ENCODE assay signal across 8 cellular contexts in the genomic region with DNA sequence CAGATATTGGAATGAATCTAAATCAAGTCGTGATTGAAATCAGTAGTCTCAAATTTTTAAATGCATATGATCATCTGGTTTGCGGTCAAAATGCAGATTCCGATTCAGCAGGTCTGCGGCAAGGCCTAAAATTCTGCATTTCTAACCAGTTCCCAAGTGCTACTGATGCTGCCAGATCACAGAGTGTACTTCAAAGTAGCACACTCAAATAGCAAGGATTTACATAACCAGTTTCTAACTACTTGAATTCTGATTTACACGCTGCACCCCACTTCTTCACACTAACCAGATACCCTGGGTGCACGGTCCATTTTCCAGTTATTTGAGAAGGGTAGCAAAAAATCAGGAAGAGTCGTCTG. TPM values are rescaled to one million over a fixed set of nuclear protein-coding genes. Genes with fewer than 3 reads are reported as not detected.
DNase-seq lines count a peak whose midpoint lies in the region; ATAC-seq and TF ChIP-seq lines count a peak whose summit lies in the region.

No MANE protein-coding gene starts in this region.

- peak overlapping the region; percentile 81 for H3K27ac ChIP-seq in SJSA1
- no peak overlapping the region for H3K27ac ChIP-seq in esophagus (ENCODE audit: low read depth in 2 of 2, low read length in 1 of 2)
- H3K27ac ChIP-seq in prostate gland: peak overlapping the region; percentile 78 to 79

- DNase-seq in G401 (ENCODE audit: low spot score) (peak; percentile 27), SJSA1 (ENCODE audit: low read depth in 1 of 2, low spot score in 2 of 2) (no peak), prostate gland (ENCODE audit: low spot score) (no peak), NCI-H1436 treated with DMSO at 0.1 percent for 48 hours (lab: John Stamatoyannopoulos, UW) (no peak)
- no peak for DNase-seq in NK-92 treated with Interleukin-12 subunit alpha and Interleukin-12 subunit beta, amount 100 ng/mL, for 24 hours (lab: John Stamatoyannopoulos, UW)
- no peak for DNase-seq in effector CD4-positive, alpha-beta T cell

- no peak for TF ChIP-seq POLR2A in prostate gland (IDR thresholded peaks at IDR 0.05)

- no peak for TF ChIP-seq CTCF in prostate gland (IDR thresholded peaks at IDR 0.05)

- H3K4me1 ChIP-seq in SJSA1 (replicated peaks) (no peaks in the 10 kb centered on the region), esophagus (ENCODE audit: control insufficient read depth in 2 of 2, insufficient read depth in 2 of 2, low read length in 1 of 2) (no peaks in the 10 kb centered on the region), prostate gland (replicated peaks) (no peaks in the 10 kb centered on the region)

- H3K9me3 ChIP-seq in SJSA1 (replicated peaks) (no peaks in the 10 kb centered on the region), esophagus (ENCODE audit: control insufficient read depth in 2 of 2, insufficient read depth in 1 of 2, low read depth in 1 of 2, low read length in 1 of 2) (no peaks in the 10 kb centered on the region), prostate gland (no peaks in the 10 kb centered on the region)

- H3K36me3 ChIP-seq in SJSA1 (0 out of 2 replicates have a peak, but pooled peaks cover 3% of the 10 kb centered on the region), esophagus (ENCODE audit: control insufficient read depth in 2 of 2, insufficient read depth in 2 of 2, low read length in 1 of 2) (no peaks in the 10 kb centered on the region), prostate gland (no peaks in the 10 kb centered on the region)

- intact Hi-C loops in prostate gland (cut with DNase I): no loop called here

- WGBS in esophagus, 2 donors: 3 to 29% methylated on average over 7 of the region's 7 CpGs
- WGBS in prostate gland: 2% methylated on average over 7 of the region's 7 CpGs

- H3K4me3 ChIP-seq in SJSA1 (peak overlapping the region; percentile 77), esophagus (ENCODE audit: low read depth in 1 of 2, low read length in 2 of 2) (peak overlapping the region; percentile 56 to 92), prostate gland (peak overlapping the region; percentile 56 to 57)

- H3K27me3 ChIP-seq in SJSA1 (replicated peaks): no peaks in the 10 kb centered on the region
- peaks cover 0 to 4% of the 10 kb centered on the region in 2 donors for H3K27me3 ChIP-seq in esophagus (ENCODE audit: control insufficient read depth in 1 of 2, insufficient read depth in 2 of 2, low read length in 2 of 2)
- no peaks in the 10 kb centered on the region for H3K27me3 ChIP-seq in prostate gland (replicated peaks; ENCODE audit: insufficient read depth)

- ATAC-seq in HG02588 (IDR thresholded peaks at IDR 0.05; ENCODE audit: unreplicated experiment): peak; percentile 21

- in situ Hi-C loops in G401 (cut with HindIII; ENCODE audit: low sequenced_read_pairs): no loop called here

RNA-seq across cellular contexts. Expression of gene MBTPS2, which starts 0.8 kb away (rescaled TPM):
- 4.2 and 4.3 TPM in 2 replicates for total RNA-seq in G401 (2014; rRNA removed; shearing (Covaris generic))
- 7.9 and 10.1 TPM in 2 replicates for total RNA-seq in SJSA1 (2014; rRNA removed; shearing (Covaris generic))
- 1 to 10 TPM in 1 of 2 donors, under 1 TPM in 1; 0.90 to 2.5 TPM for polyA plus RNA-seq in esophagus
- total RNA-seq in prostate gland: 10 to 100 TPM; 14.0 to 14.4 TPM

RNA-seq across cellular contexts. Expression of gene YY2, which starts 15.6 kb away (rescaled TPM):
- not detected in 2 replicates for total RNA-seq in G401 (2014; rRNA removed; shearing (Covaris generic))
- 0.53 and 1.7 TPM in 2 replicates for total RNA-seq in SJSA1 (2014; rRNA removed; shearing (Covaris generic))
- polyA plus RNA-seq in esophagus: under 1 TPM; 0.71 to 0.77 TPM
- total RNA-seq in prostate gland: 10 to 100 TPM in 1 of 2 donors, under 1 TPM in 1; 0.82 to 13.7 TPM

Comparison
In these comparisons a context has a peak if more than half of its experiments do, and no peak if none do; other contexts are left out.
1. H3K27ac ChIP-seq: peak in SJSA1 (single experiment) and prostate gland (2 of 2); none in esophagus (0 of 2).
2. Peak in every context shown above with its lines, with median percentiles within 50 percentile points of each other: H3K4me3 ChIP-seq.